ENCODE assay signal across 9 cellular contexts in genomic region chr2:135986507-135986906, GRCh38. TPM values are rescaled to one million over a fixed set of nuclear protein-coding genes. Genes with fewer than 3 reads are reported as not detected.
DNase-seq lines count a peak whose midpoint lies in the region; TF ChIP-seq lines count a peak whose summit lies in the region.
"Had no signal": no experiment of that assay in that cellular context is flagged by ENCODE, and none has a peak within 500 bp of the region (broad histone marks: within the 10 kb centered on the region; RNA-seq: fewer than 3 reads in every experiment).

No MANE protein-coding gene starts in this region.

- H3K27ac Mint-ChIP-seq in activated CD4-positive, alpha-beta memory T cell treated with anti-CD3 and anti-CD28 coated beads for 36 hours = peak overlapping the region; percentile 97

- H3K18ac ChIP-seq in mesendoderm (ENCODE audit: low read length) = no peak overlapping the region

- DNase-seq in activated CD4-positive, alpha-beta memory T cell treated with anti-CD3 and anti-CD28 coated beads for 36 hours = no peak
- DNase-seq in mesendoderm (peak; percentile 29), germinal center (ENCODE audit: low spot score) (no peak), transverse colon (no peak)
- DNase-seq in stimulated activated CD4-positive, alpha-beta T cell treated with anti-CD3 and anti-CD28 coated beads, Interleukin-4, amount 100 ng/mL, for 24 hours = no peak
- DNase-seq: MG63, midbrain had no signal

- no peak overlapping the region for H3K56ac ChIP-seq in mesendoderm (ENCODE audit: low read length)

- peak overlapping the region; percentile 90 for H3K4me3 Mint-ChIP-seq in activated CD4-positive, alpha-beta memory T cell treated with anti-CD3 and anti-CD28 coated beads for 36 hours

- H3K4me3 ChIP-seq in BLaER1 treated with 17β-estradiol and CSF1 and Interleukin-3, amounts not matched to agents 10 nM and 100 nM = peak overlapping the region in 7 of 10 experiments; percentile 72 to 91 (median 86); a peak in 7 of 20 replicates
- no peak overlapping the region for H3K4me3 ChIP-seq in mesendoderm (ENCODE audit: low read length)
- H3K4me3 ChIP-seq in transverse colon = no peak overlapping the region

- no peak overlapping the region for H3K23ac ChIP-seq in mesendoderm (ENCODE audit: low read length)

- H2AK5ac ChIP-seq in mesendoderm (ENCODE audit: low read length) = no peak overlapping the region

- no peak overlapping the region; a peak in 1 of 22 replicates for H3K9ac ChIP-seq in BLaER1 treated with 17β-estradiol and CSF1 and Interleukin-3, amounts not matched to agents 10 nM and 100 nM
- H3K9ac ChIP-seq in ES-I3 (ENCODE audit: low read depth, low read length) = peak overlapping the region; percentile 68; the same call in 1 of the 2 replicates
- H3K9ac ChIP-seq in mesendoderm (ENCODE audit: low read length) = no peak overlapping the region

- 0 out of 22 replicates have a peak, but pooled peaks cover 0 to 4% (median 0%) of the 10 kb centered on the region in 11 experiments for H3K9me3 ChIP-seq in BLaER1 treated with 17β-estradiol and CSF1 and Interleukin-3, amounts not matched to agents 10 nM and 100 nM (replicated peaks in 1 of 11)
- H3K9me3 ChIP-seq in ES-I3 (ENCODE audit: control insufficient read depth, insufficient read depth, low read length) = no peaks in the 10 kb centered on the region
- H3K9me3 ChIP-seq in transverse colon = no peaks in the 10 kb centered on the region
- H3K9me3 ChIP-seq: MG63 had no signal

- peaks cover 6% of the 10 kb centered on the region for H3K79me2 ChIP-seq in mesendoderm (ENCODE audit: control insufficient read depth, insufficient read depth, low read length)

- no peak overlapping the region for H4K8ac ChIP-seq in mesendoderm (ENCODE audit: low read depth, low read length)

- H3K4me2 ChIP-seq in BLaER1 treated with 17β-estradiol and CSF1 and Interleukin-3, amounts not matched to agents 10 nM and 100 nM = peak overlapping the region; percentile 77 to 94 (median 87); a peak in 20 of 22 replicates
- no peak overlapping the region for H3K4me2 ChIP-seq in mesendoderm (ENCODE audit: low read length)

- no peak for TF ChIP-seq POLR2A in transverse colon (IDR thresholded peaks at IDR 0.05)

- peaks cover 25 to 54% (median 48%) of the 10 kb centered on the region in 10 experiments for H3K4me1 ChIP-seq in BLaER1 treated with 17β-estradiol and CSF1 and Interleukin-3, amounts not matched to agents 10 nM and 100 nM
- H3K4me1 ChIP-seq in ES-I3 (ENCODE audit: insufficient read depth, low read length) (peaks cover 4% of the 10 kb centered on the region; the same call in 1 of the 2 replicates), mesendoderm (ENCODE audit: control insufficient read depth, low read depth, low read length) (peaks cover 1% of the 10 kb centered on the region), transverse colon (peaks cover 7 to 23% (median 13%) of the 10 kb centered on the region in 4 donors)

- no peaks in the 10 kb centered on the region for H3K27me3 Mint-ChIP-seq in activated CD4-positive, alpha-beta memory T cell treated with anti-CD3 and anti-CD28 coated beads for 36 hours

- H3K36me3 ChIP-seq in BLaER1 treated with 17β-estradiol and CSF1 and Interleukin-3, amounts not matched to agents 10 nM and 100 nM = peaks cover 12 to 18% (median 14%) of the 10 kb centered on the region in 11 experiments; a peak in 19 of 22 replicates
- H3K36me3 ChIP-seq in ES-I3 (ENCODE audit: insufficient read depth, low read length) (no peaks in the 10 kb centered on the region; the same call in 1 of the 2 replicates), mesendoderm (ENCODE audit: control insufficient read depth, insufficient read depth, low read length) (no peaks in the 10 kb centered on the region), transverse colon (no peaks in the 10 kb centered on the region)

- no peak overlapping the region for H2BK15ac ChIP-seq in mesendoderm (replicated peaks; ENCODE audit: low read depth)

- H3K27me3 ChIP-seq in BLaER1 treated with 17β-estradiol and CSF1 and Interleukin-3, amounts not matched to agents 10 nM and 100 nM = no peaks in the 10 kb centered on the region
- H3K27me3 ChIP-seq in mesendoderm (ENCODE audit: insufficient read depth, low read length, poor library complexity) (no peaks in the 10 kb centered on the region), transverse colon (no peaks in the 10 kb centered on the region)
- H3K27me3 ChIP-seq: MG63 had no signal

- POLR2A ChIA-PET in activated CD4-positive, alpha-beta memory T cell treated with anti-CD3 and anti-CD28 coated beads for 36 hours (lab: Charles Lee) = interaction anchor here (1.2 to 4.3 kb wide), 4 partner anchors 19 to 395 kb away, joined by 3 to 44 read pairs (median 18); no protein-coding TSS in a partner anchor

- TF ChIP-seq EP300 in transverse colon (IDR thresholded peaks at IDR 0.05; ENCODE audit: low read depth) = no peak

- intact Hi-C loops in activated CD4-positive, alpha-beta memory T cell treated with anti-CD3 and anti-CD28 coated beads for 36 hours (cut with micrococcal nuclease) = loop anchor here (1.0 to 10.0 kb wide), 4 partner anchors 242 to 1072 kb away; partner anchors contain the start of genes CCNT2 and UBXN4
- intact Hi-C loops in transverse colon (cut with DNase I; ENCODE audit: low total_unique reads) = no loop called here

- no peak overlapping the region for H3K4ac ChIP-seq in mesendoderm (ENCODE audit: low read depth, low read length)

- H3K27ac ChIP-seq in BLaER1 treated with 17β-estradiol and CSF1 and Interleukin-3, amounts not matched to agents 10 nM and 100 nM = peak overlapping the region in 7 of 11 experiments; percentile 97 to 100 (median 98); a peak in 9 of 22 replicates
- H3K27ac ChIP-seq in mesendoderm (ENCODE audit: low read depth, low read length) (no peak overlapping the region), transverse colon (peak overlapping the region in 1 of 4 donors; percentile 95)

- TF ChIP-seq CTCF in transverse colon (IDR thresholded peaks at IDR 0.05) = no peak

- no peaks in the 10 kb centered on the region for H4K20me1 ChIP-seq in BLaER1 treated with 17β-estradiol and CSF1 and Interleukin-3, amounts not matched to agents 10 nM and 100 nM

- H4K5ac ChIP-seq in mesendoderm (ENCODE audit: low read length) = no peak overlapping the region

- in situ Hi-C loops in transverse colon (cut with MboI; ENCODE audit: low pct_ligation_motif_present in 1 of 4, low pct_unique_long_range_greater_than_20kb in 1 of 4, low sequenced_read_pairs in 3 of 4) = no loop called here

- peaks cover 24% of the 10 kb centered on the region for H3K36me3 Mint-ChIP-seq in activated CD4-positive, alpha-beta memory T cell treated with anti-CD3 and anti-CD28 coated beads for 36 hours

- no peak overlapping the region for H2BK120ac ChIP-seq in mesendoderm (ENCODE audit: low read depth, low read length)

- WGBS in mesendoderm (ENCODE audit: extremely low coverage, insufficient coverage, low lambda C conversion rate) = no CpG with 5 or more reads among the region's 5 CpGs
- WGBS in transverse colon (ENCODE audit: low coverage in 1 of 2), 2 donors = 97% methylated on average over 5 of the region's 5 CpGs

- H3K4me1 Mint-ChIP-seq in activated CD4-positive, alpha-beta memory T cell treated with anti-CD3 and anti-CD28 coated beads for 36 hours (ENCODE audit: low read depth) = peaks cover 36% of the 10 kb centered on the region

- H2BK5ac ChIP-seq in mesendoderm (ENCODE audit: low read length) = no peak overlapping the region

- H3K9me3 Mint-ChIP-seq in activated CD4-positive, alpha-beta memory T cell treated with anti-CD3 and anti-CD28 coated beads for 36 hours = no peaks in the 10 kb centered on the region

- CTCF ChIA-PET in activated CD4-positive, alpha-beta memory T cell treated with anti-CD3 and anti-CD28 coated beads for 36 hours (lab: Charles Lee) = interaction anchor here (0.8 to 1.9 kb wide), 6 partner anchors 64 to 398 kb away, joined by 3 to 6 read pairs (median 5); no protein-coding TSS in a partner anchor

- H3K79me1 ChIP-seq in mesendoderm (ENCODE audit: low read length) = peaks cover 3% of the 10 kb centered on the region

RNA-seq across cellular contexts. Expression of gene DARS1, which starts 1.1 kb away (rescaled TPM):
- total RNA-seq in activated CD4-positive, alpha-beta memory T cell treated with anti-CD3 and anti-CD28 coated beads for 36 hours = 100 to 1,000 TPM; 215 to 218 TPM
- 136 TPM for polyA plus RNA-seq in mesendoderm (2013, experiment 1 of 2)
- 135 TPM for polyA plus RNA-seq in mesendoderm (2013, experiment 2 of 2)
- total RNA-seq in transverse colon = 10 to 100 TPM; 20.5 to 42.3 (median 37.4) TPM

Comparison
In these comparisons a context has a peak if more than half of its experiments do, and no peak if none do; other contexts are left out.
1. H3K4me3 ChIP-seq: peak in BLaER1 treated with 17β-estradiol and CSF1 and Interleukin-3, amounts not matched to agents 10 nM and 100 nM (7 of 10); none in mesendoderm (single experiment) and transverse colon (0 of 4).
2. RNA of gene DARS1, which starts 1.1 kb away (total RNA-seq): 215 to 218 TPM in activated CD4-positive, alpha-beta memory T cell treated with anti-CD3 and anti-CD28 coated beads for 36 hours; 20.5 to 42.3 TPM in transverse colon; every median in the first group is over 4 times any median in the second.